In the genomic region with DNA sequence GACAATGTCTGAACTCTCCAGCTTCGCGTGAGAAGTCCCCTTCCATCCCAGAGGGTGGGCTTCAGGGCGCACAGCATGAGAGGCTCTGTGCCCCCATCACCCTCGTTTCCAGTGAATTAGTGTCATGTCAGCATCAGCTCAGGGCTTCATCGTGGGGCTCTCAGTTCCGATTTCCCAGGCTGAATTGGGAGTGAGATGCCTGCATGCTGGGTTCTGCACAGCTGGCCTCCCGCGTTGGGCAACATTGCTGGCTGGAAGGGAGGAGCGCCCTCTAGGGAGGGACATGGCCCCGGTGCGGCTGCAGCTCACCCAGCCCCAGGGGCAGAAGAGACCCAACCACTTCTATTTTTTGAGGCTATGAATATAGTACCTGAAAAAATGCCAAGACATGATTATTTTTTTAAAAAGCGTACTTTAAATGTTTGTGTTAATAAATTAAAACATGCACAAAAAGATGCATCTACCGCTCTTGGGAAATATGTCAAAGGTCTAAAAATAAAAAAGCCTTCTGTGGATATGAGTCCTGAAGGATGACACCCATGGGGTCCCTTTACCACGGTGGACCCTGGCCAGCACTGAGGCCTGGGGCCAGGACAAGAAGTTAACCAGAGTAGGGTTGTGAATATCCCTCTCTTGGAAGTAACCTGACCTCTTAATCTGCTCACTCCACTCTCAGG, we compare ENCODE assay signal across 9 cellular contexts. TPM values are rescaled to one million over a fixed set of nuclear protein-coding genes. Genes with fewer than 3 reads are reported as not detected.
DNase-seq lines count a peak whose midpoint lies in the region; ATAC-seq, FAIRE-seq and TF ChIP-seq lines count a peak whose summit lies in the region.
"Had no signal": no experiment of that assay in that cellular context is flagged by ENCODE, and none has a peak within 500 bp of the region (broad histone marks: within the 10 kb centered on the region; RNA-seq: fewer than 3 reads in every experiment).

No MANE protein-coding gene starts in this region.

- CTCF ChIA-PET in GM12878 (lab: Yijun Ruan, JAX), result interaction anchor here (0.6 to 4.9 kb wide), 52 partner anchors 9 to 512 kb away, joined by 3 to 26 read pairs (median 4); a partner anchor contains a TSS

- in situ Hi-C loops in GM12878 (cut with MboI), result no loop called here

- no peaks in the 10 kb centered on the region for H4K20me1 ChIP-seq in GM12878 (ENCODE audit: control insufficient read depth, insufficient read depth)

- H3K27ac ChIP-seq in GM12878 (ENCODE audit: control insufficient read depth, insufficient read depth) (no peak overlapping the region), iPS DF 6.9 (ENCODE audit: low read length) (no peak overlapping the region)

- WGBS in GM12878 (ENCODE audit: insufficient coverage, insufficient replicate concordance, low lambda C conversion rate, missing lambda C conversion rate), result 24% methylated on average over 14 of the region's 14 CpGs
- no CpG with 5 or more reads among the region's 14 CpGs for WGBS in iPS DF 6.9 (ENCODE audit: insufficient coverage, insufficient read length)

- H3K27me3 ChIP-seq in GM12878 (replicated peaks in 1 of 2; ENCODE audit: control insufficient read depth in 2 of 2, insufficient read depth in 2 of 2, low read length in 1 of 2), result peaks cover 0 to 3% of the 10 kb centered on the region in 2 experiments; a peak in 1 of 4 replicates
- H3K27me3 ChIP-seq in iPS DF 6.9 (ENCODE audit: control insufficient read depth, insufficient read depth, low read length), result no peaks in the 10 kb centered on the region; the same call in 1 of the 2 replicates

- FAIRE-seq in GM12878 (lab: Jason Lieb, UNC), result peak; percentile 56
- FAIRE-seq: A204.1 had no signal

- SMC1A ChIA-PET in GM12878 (lab: Charles Lee; ENCODE audit: uncharacterized antibody, unreplicated experiment), result interaction anchor here (0.7 to 3.3 kb wide), 18 partner anchors 13 to 265 kb away, joined by 3 to 13 read pairs (median 3); a partner anchor contains a TSS

- peak; percentile 85 for DNase-seq in DMS 273 (lab: John Stamatoyannopoulos, UW; ENCODE audit: unreplicated experiment)
- DNase-seq in DMS 273 treated with DMSO at 0.1 percent for 48 hours (lab: John Stamatoyannopoulos, UW), result no peak
- peak; percentile 26 for DNase-seq in T-helper 9 cell
- DNase-seq in GM12878 (ENCODE audit: low read depth, low spot score), result no peak
- peak; percentile 27 for DNase-seq in iPS DF 6.9 (ENCODE audit: low read depth, low spot score)
- peak; percentile 68 for DNase-seq in stimulated activated CD4-positive, alpha-beta T cell treated with anti-CD3 and anti-CD28 coated beads, Interleukin-1b, Interleukin-23, amount 100 ng/mL, for 48 hours

- H2AFZ ChIP-seq in GM12878 (ENCODE audit: control insufficient read depth, low read depth, low read length), result no peak overlapping the region

- no peak for TF ChIP-seq EP300 in Ishikawa (IDR thresholded peaks at IDR 0.05; ENCODE audit: borderline replicate concordance)
- no peak for TF ChIP-seq EP300 in GM12878 (IDR thresholded peaks at IDR 0.05; ENCODE audit: borderline replicate concordance in 1 of 2, control insufficient read depth in 1 of 2, low read depth in 2 of 2, low read length in 2 of 2)

- no peak overlapping the region for H3K4me2 ChIP-seq in GM12878 (ENCODE audit: control insufficient read depth, insufficient read depth)

- no peak for TF ChIP-seq POLR2A in GM12878 (IDR thresholded peaks at IDR 0.05; ENCODE audit: low read depth, low read length)

- ATAC-seq in GM12878, result peak; percentile 89
- ATAC-seq in HG03039 (IDR thresholded peaks at IDR 0.05; ENCODE audit: unreplicated experiment), result no peak

- H3K36me3 ChIP-seq in GM12878 (ENCODE audit: control insufficient read depth in 2 of 2, insufficient read depth in 2 of 2, low read length in 1 of 2) (no peaks in the 10 kb centered on the region), iPS DF 6.9 (ENCODE audit: control insufficient read depth, insufficient read depth, low read length) (no peaks in the 10 kb centered on the region)

- H3K4me1 ChIP-seq in GM12878 (ENCODE audit: control insufficient read depth, insufficient read depth, low read length) (no peaks in the 10 kb centered on the region), iPS DF 6.9 (ENCODE audit: control insufficient read depth, insufficient read depth, low read length) (no peaks in the 10 kb centered on the region; the same call in 1 of the 2 replicates)

- H3K79me2 ChIP-seq in GM12878 (ENCODE audit: control insufficient read depth, insufficient read depth, low read length), result no peaks in the 10 kb centered on the region

- no peaks in the 10 kb centered on the region for H3K9me3 ChIP-seq in GM12878 (replicated peaks; ENCODE audit: control insufficient read depth, insufficient read depth, low read length)
- no peaks in the 10 kb centered on the region for H3K9me3 ChIP-seq in iPS DF 6.9 (ENCODE audit: control insufficient read depth, insufficient read depth, low read length)

- POLR2A ChIA-PET in GM12878 (lab: Charles Lee), result interaction anchor here (1.8 kb wide), 1 partner anchor 38 kb away, joined by 4 read pairs; no protein-coding TSS in a partner anchor

- TF ChIP-seq CTCF in GM12878 (IDR thresholded peaks at IDR 0.05 in 2 of 3, conservative IDR thresholded peaks at IDR 0.05 in 1 of 3; ENCODE audit: control insufficient read depth in 2 of 3, extremely low read depth in 1 of 3, insufficient read depth in 1 of 3, low read depth in 3 of 3, low read length in 3 of 3), result peak; percentile 78 to 92 (median 87)

- TSS peak; percentile 69 for BruUV-seq in GM12878 (replicated peaks; lab: Mats Ljungman, UMichigan)

- H3K4me3 ChIP-seq in GM12878 (no peak overlapping the region), iPS DF 6.9 (ENCODE audit: low read length) (no peak overlapping the region)

- intact Hi-C loops in GM12878 (cut with micrococcal nuclease; ENCODE audit: unreplicated experiment), result loop anchor here (1.0 to 2.0 kb wide), 2 partner anchors 60 to 180 kb away; a partner anchor contains a TSS

- TF ChIP-seq RAD21 in Ishikawa (IDR thresholded peaks at IDR 0.05; ENCODE audit: low read depth) (peak; percentile 74), GM12878 (IDR thresholded peaks at IDR 0.05; ENCODE audit: insufficient read depth, low read depth, low read length) (peak; percentile 82)

- H3K9ac ChIP-seq in GM12878 (ENCODE audit: control insufficient read depth, insufficient read depth, low read length), result no peak overlapping the region

- RAD21 ChIA-PET in GM12878 (lab: Charles Lee; ENCODE audit: unreplicated experiment), result interaction anchor here (0.8 to 2.1 kb wide), 16 partner anchors 12 to 225 kb away, joined by 3 to 17 read pairs (median 4); a partner anchor contains a TSS

RNA-seq across cellular contexts. Expression of a gene that starts 10.5 kb away (rescaled TPM):
- total RNA-seq in GM12878 (2013; cell fraction: nucleolus; rRNA removed), result 2.4 and 2.7 TPM in 2 replicates
- total RNA-seq in GM12878 (2014; rRNA removed), result 2.4 and 2.7 TPM in 2 replicates
- 1.5 TPM in 2 replicates for total RNA-seq in GM12878 (2014; rRNA removed; fragmentation: Illumina TruSeq; extraction: Trizol)
- total RNA-seq in GM12878 (2021), result 4.0 and 4.8 TPM in 2 replicates
- polyA plus RNA-seq in GM12878 (2011; ENCODE audit: low read depth), result not detected
- 2.1 and 3.6 TPM in 2 replicates for polyA plus RNA-seq in GM12878 (2011; rRNA removed)
- 2.5 and 2.7 TPM in 2 replicates for polyA plus RNA-seq in GM12878 (2011; cell fraction: cytosol; rRNA removed)
- polyA plus RNA-seq in GM12878 (2011; cell fraction: nucleus; rRNA removed), result 12.8 and 18.9 TPM in 2 replicates
- polyA plus RNA-seq in GM12878 (2012), result 0.05 and 0.10 TPM in 2 replicates
- polyA plus RNA-seq in GM12878 (2014; fragmentation: Illumina TruSeq; extraction: Trizol), result 0.96 and 1.3 TPM in 2 replicates
- under 1 TPM; 0.29 to 0.31 TPM for polyA plus RNA-seq in GM12878 (2014; fragmentation: Nextera tagmentation; extraction: Ambion mirVana)
- 3.1 and 3.3 TPM in 2 replicates for polyA plus RNA-seq in GM12878 (2014; rRNA removed)
- polyA plus RNA-seq in GM12878 (2016; fragmentation: Nextera tagmentation; extraction: Ambion mirVana), result under 1 TPM; 0.81 to 0.92 TPM
- polyA minus RNA-seq in GM12878 (2011; rRNA and poly(A)+ RNA removed), result 3.4 and 5.2 TPM in 2 replicates
- 0.80 and 1.0 TPM in 2 replicates for polyA minus RNA-seq in GM12878 (2011; cell fraction: cytosol; rRNA and poly(A)+ RNA removed)
- polyA minus RNA-seq in GM12878 (2011; cell fraction: nucleus; rRNA and poly(A)+ RNA removed), result 6.0 and 6.7 TPM in 2 replicates

RNA-seq across cellular contexts. Expression of a gene that starts 27.6 kb away (rescaled TPM):
- total RNA-seq in GM12878 (2013; cell fraction: nucleolus; rRNA removed), result 288 and 299 TPM in 2 replicates
- total RNA-seq in GM12878 (2014; rRNA removed) (22.6 and 23.9 TPM in 2 replicates), GM12878 (2014; rRNA removed; fragmentation: Illumina TruSeq; extraction: Trizol) (15.8 and 16.0 TPM in 2 replicates), GM12878 (2021) (30.0 and 37.9 TPM in 2 replicates)
- polyA plus RNA-seq in GM12878 (2011; ENCODE audit: low read depth), result 9.6 TPM
- polyA plus RNA-seq in GM12878 (2011; rRNA removed) (11.9 and 19.8 TPM in 2 replicates), GM12878 (2014; fragmentation: Illumina TruSeq; extraction: Trizol) (15.3 and 21.0 TPM in 2 replicates), GM12878 (2014; fragmentation: Nextera tagmentation; extraction: Ambion mirVana) (1 to 10 TPM; 1.6 to 3.2 TPM), GM12878 (2014; rRNA removed) (37.4 and 42.9 TPM in 2 replicates), GM12878 (2016; fragmentation: Nextera tagmentation; extraction: Ambion mirVana) (1 to 10 TPM; 2.0 to 2.7 TPM)
- polyA plus RNA-seq in GM12878 (2011; cell fraction: cytosol; rRNA removed), result 16.5 and 19.7 TPM in 2 replicates
- 121 and 147 TPM in 2 replicates for polyA plus RNA-seq in GM12878 (2011; cell fraction: nucleus; rRNA removed)
- 11.0 and 15.6 TPM in 2 replicates for polyA plus RNA-seq in GM12878 (2012)
- polyA minus RNA-seq in GM12878 (2011; rRNA and poly(A)+ RNA removed), result 33.4 and 47.6 TPM in 2 replicates
- polyA minus RNA-seq in GM12878 (2011; cell fraction: cytosol; rRNA and poly(A)+ RNA removed), result 11.9 and 15.5 TPM in 2 replicates
- 62.6 and 81.1 TPM in 2 replicates for polyA minus RNA-seq in GM12878 (2011; cell fraction: nucleus; rRNA and poly(A)+ RNA removed)

RNA-seq across cellular contexts. Expression of a gene that starts 45.5 kb away (rescaled TPM):
- total RNA-seq in GM12878 (2013; cell fraction: nucleolus; rRNA removed), result not detected in 2 replicates
- total RNA-seq in GM12878 (2014; rRNA removed) (not detected in 2 replicates), GM12878 (2014; rRNA removed; fragmentation: Illumina TruSeq; extraction: Trizol) (not detected in 2 replicates), GM12878 (2021) (not detected in 2 replicates)
- not detected for polyA plus RNA-seq in GM12878 (2011; ENCODE audit: low read depth)
- polyA plus RNA-seq in GM12878 (2011; rRNA removed) (not detected in 2 replicates), GM12878 (2014; fragmentation: Illumina TruSeq; extraction: Trizol) (not detected in 2 replicates), GM12878 (2014; fragmentation: Nextera tagmentation; extraction: Ambion mirVana) (not detected), GM12878 (2014; rRNA removed) (not detected in 2 replicates), GM12878 (2016; fragmentation: Nextera tagmentation; extraction: Ambion mirVana) (not detected)
- not detected in 2 replicates for polyA plus RNA-seq in GM12878 (2011; cell fraction: cytosol; rRNA removed)
- not detected in 2 replicates for polyA plus RNA-seq in GM12878 (2011; cell fraction: nucleus; rRNA removed)
- not detected in 2 replicates for polyA plus RNA-seq in GM12878 (2012)
- polyA minus RNA-seq in GM12878 (2011; rRNA and poly(A)+ RNA removed), result not detected in 2 replicates
- not detected in 2 replicates for polyA minus RNA-seq in GM12878 (2011; cell fraction: cytosol; rRNA and poly(A)+ RNA removed)
- not detected in 2 replicates for polyA minus RNA-seq in GM12878 (2011; cell fraction: nucleus; rRNA and poly(A)+ RNA removed)

RNA-seq across cellular contexts. Expression of a gene that starts 60.0 kb away (rescaled TPM):
- total RNA-seq in GM12878 (2013; cell fraction: nucleolus; rRNA removed), result not detected in 2 replicates
- total RNA-seq in GM12878 (2014; rRNA removed) (0.05 and 0.06 TPM in 2 replicates), GM12878 (2014; rRNA removed; fragmentation: Illumina TruSeq; extraction: Trizol) (0.09 TPM in 1 of 2 replicates, not detected in the other), GM12878 (2021) (0.16 and 0.26 TPM in 2 replicates)
- not detected for polyA plus RNA-seq in GM12878 (2011; ENCODE audit: low read depth)
- polyA plus RNA-seq in GM12878 (2011; rRNA removed) (0.06 and 0.07 TPM in 2 replicates), GM12878 (2014; fragmentation: Illumina TruSeq; extraction: Trizol) (0.03 TPM in 1 of 2 replicates, not detected in the other), GM12878 (2014; fragmentation: Nextera tagmentation; extraction: Ambion mirVana) (under 1 TPM in 1 of 2 experiments, not detected in 1; 0.04 TPM), GM12878 (2014; rRNA removed) (0.08 and 0.20 TPM in 2 replicates), GM12878 (2016; fragmentation: Nextera tagmentation; extraction: Ambion mirVana) (under 1 TPM; 0.09 to 0.25 TPM)
- 0.10 and 0.15 TPM in 2 replicates for polyA plus RNA-seq in GM12878 (2011; cell fraction: cytosol; rRNA removed)
- 0.06 TPM in 1 of 2 replicates, not detected in the other for polyA plus RNA-seq in GM12878 (2011; cell fraction: nucleus; rRNA removed)
- polyA plus RNA-seq in GM12878 (2012), result 0.07 and 0.09 TPM in 2 replicates
- polyA minus RNA-seq in GM12878 (2011; rRNA and poly(A)+ RNA removed), result 0.10 and 0.15 TPM in 2 replicates
- not detected in 2 replicates for polyA minus RNA-seq in GM12878 (2011; cell fraction: cytosol; rRNA and poly(A)+ RNA removed)
- 0.12 TPM in 1 of 2 replicates, not detected in the other for polyA minus RNA-seq in GM12878 (2011; cell fraction: nucleus; rRNA and poly(A)+ RNA removed)

Comparison
In these comparisons a context has a peak if more than half of its experiments do, and no peak if none do; other contexts are left out.
1. DNase-seq: peak in DMS 273 (single experiment), T-helper 9 cell (single experiment), iPS DF 6.9 (single experiment) and stimulated activated CD4-positive, alpha-beta T cell treated with anti-CD3 and anti-CD28 coated beads, Interleukin-1b, Interleukin-23, amount 100 ng/mL, for 48 hours (single experiment); none in DMS 273 treated with DMSO at 0.1 percent for 48 hours (single experiment) and GM12878 (single experiment).